ENCODE assay signal across 16 cellular contexts in genomic region chr7:155916926-155917655, GRCh38.
"Had no signal": no experiment of that assay in that cellular context is flagged by ENCODE, and none has a peak within 500 bp of the region (broad histone marks: within the 10 kb centered on the region; RNA-seq: fewer than 3 reads in every experiment).

No MANE protein-coding gene starts in this region.

- H3K9me3 ChIP-seq: lower lobe of right lung, SK-N-SH had no signal

- H3K27ac ChIP-seq: coronary artery, lower lobe of right lung, WERI-Rb-1 had no signal

- DNase-seq: activated CD4-positive, alpha-beta memory T cell treated with anti-CD3 and anti-CD28 coated beads for 36 hours; activated CD8-positive, alpha-beta memory T cell treated with anti-CD3 and anti-CD28 coated beads, Interleukin-2, amount 10 ng/mL, durations not matched to agents 7 days and 5 days; activated T-cell treated with anti-CD3 and anti-CD28 coated beads, Interleukin-2, amount 50 U/mL, for 1 hour; amniotic stem cell; central memory CD4-positive, alpha-beta T cell; lower lobe of right lung; midbrain; SK-N-SH; stimulated activated CD4-positive, alpha-beta T cell treated with anti-CD3 and anti-CD28 coated beads, Interleukin-4, amount 100 ng/mL, for 4 hours; stimulated activated CD8-positive, alpha-beta memory T cell treated with anti-CD3 and anti-CD28 coated beads, Interleukin-4, amount 100 ng/mL, for 48 hours; stimulated activated naive CD4-positive, alpha-beta T cell treated with Interleukin-2 at 50 U/mL for 16 hours; T-cell; T1000; trophoblast cell; WERI-Rb-1 had no signal

- H3K9me2 ChIP-seq: SK-N-SH had no signal

- H3K4me3 ChIP-seq: coronary artery, lower lobe of right lung had no signal

- H3K36me3 ChIP-seq: lower lobe of right lung, WERI-Rb-1 had no signal

- H3K4me2 ChIP-seq: SK-N-SH had no signal

- H3K9ac ChIP-seq: SK-N-SH had no signal
